8 cellular contexts compared by ENCODE assay signal in the genomic region with DNA sequence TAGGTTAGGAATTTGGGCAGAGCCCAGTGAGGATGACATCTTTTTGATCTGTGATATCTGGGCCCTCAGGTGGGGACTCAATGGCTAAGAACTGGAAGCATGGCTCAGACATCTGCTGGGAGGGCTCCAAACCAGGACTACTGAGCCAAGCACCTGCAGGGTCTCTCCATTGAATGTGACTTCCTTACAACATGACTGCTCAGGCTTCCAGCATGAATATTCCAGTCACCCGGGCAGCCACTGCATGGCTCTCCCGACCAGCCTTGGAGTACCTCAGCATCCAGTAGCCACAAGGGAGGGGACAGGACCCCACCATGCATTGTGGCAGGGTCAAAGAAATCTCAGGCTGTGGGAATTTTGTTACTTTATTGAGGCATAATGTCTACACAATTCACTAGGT. TPM values are rescaled to one million over a fixed set of nuclear protein-coding genes. Genes with fewer than 3 reads are reported as not detected.
"Had no signal": no experiment of that assay in that cellular context is flagged by ENCODE, and none has a peak within 500 bp of the region (broad histone marks: within the 10 kb centered on the region; RNA-seq: fewer than 3 reads in every experiment).

No MANE protein-coding gene starts in this region.

- H2AFZ ChIP-seq: GM23338 had no signal

- H3K4me3 ChIP-seq: GM23338 had no signal

- H3K4me2 ChIP-seq: GM23338 had no signal

- DNase-seq: H9, HCEC 1CT, IMR-90 had no signal

- ATAC-seq: GM23338 had no signal

- FAIRE-seq: H1, H54, HTR-8/SVneo had no signal

RNA-seq across cellular contexts. Expression of gene CLDN5, which starts 35.9 kb away (rescaled TPM):
- total RNA-seq: HT-29 had no signal
